Comparison of ENCODE assay signal across 24 cellular contexts in the genomic region with DNA sequence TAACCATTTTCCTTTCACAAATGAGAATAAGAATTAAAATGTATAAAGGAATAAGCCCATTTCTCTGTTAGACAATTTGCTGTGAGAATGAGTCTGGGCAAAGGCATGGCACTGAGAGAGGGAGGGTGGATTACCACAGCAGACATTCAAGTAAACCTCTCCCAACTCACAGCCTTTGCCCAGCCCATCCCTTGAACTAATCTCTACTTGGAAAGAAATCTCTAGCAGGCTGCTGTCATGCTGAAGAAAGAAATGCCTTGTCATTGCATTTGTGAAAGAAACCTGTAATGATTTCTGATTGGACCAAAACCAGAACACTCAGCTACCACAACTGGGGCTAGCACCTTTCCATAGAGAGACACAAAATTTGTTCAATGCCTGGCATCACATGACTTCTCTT. TPM values are rescaled to one million over a fixed set of nuclear protein-coding genes. Genes with fewer than 3 reads are reported as not detected.
"Had no signal": no experiment of that assay in that cellular context is flagged by ENCODE, and none has a peak within 500 bp of the region (broad histone marks: within the 10 kb centered on the region; RNA-seq: fewer than 3 reads in every experiment).

No MANE protein-coding gene starts in this region.

- H3K4me3 ChIP-seq: adrenal gland, coronary artery, gastroesophageal sphincter, pancreas, psoas muscle, right atrium auricular region, tibial artery had no signal

- H3K27me3 ChIP-seq: gastroesophageal sphincter, right atrium auricular region, tibial artery had no signal

- H3K4me1 Mint-ChIP-seq: endodermal cell, mesothelial cell of epicardium had no signal

- H3K36me3 ChIP-seq: adrenal gland, gastroesophageal sphincter, pancreas, right atrium auricular region, tibial artery had no signal

- H3K4me3 Mint-ChIP-seq: activated T-cell treated with anti-CD3 and anti-CD28 coated beads, Interleukin-2, amount 50 U/mL, for 24 hours; activated T-helper 17 cell treated with anti-CD3 and anti-CD28 coated beads, Interleukin-2, amount 50 U/mL, for 72 hours; endodermal cell; mesothelial cell of epicardium; natural killer cell treated with Interleukin-12 subunit alpha and Interleukin-12 subunit beta and Interleukin-15 and Interleukin-18, amount 100 ng/mL, for 72 hours; T-cell had no signal

- H3K27ac ChIP-seq: adrenal gland, coronary artery, gastroesophageal sphincter, pancreas, psoas muscle, right atrium auricular region, tibial artery had no signal

- H3K36me3 Mint-ChIP-seq: activated naive CD4-positive, alpha-beta T cell treated with anti-CD3 and anti-CD28 coated beads, Interleukin-2, amount 50 U/mL, for 72 hours; mesothelial cell of epicardium; natural killer cell treated with Interleukin-12 subunit alpha and Interleukin-12 subunit beta and Interleukin-15 and Interleukin-18, amount 100 ng/mL, for 72 hours; T-cell had no signal

- H3K9me3 Mint-ChIP-seq: activated naive CD4-positive, alpha-beta T cell treated with anti-CD3 and anti-CD28 coated beads, Interleukin-2, amount 50 U/mL, for 72 hours; activated T-cell treated with anti-CD3 and anti-CD28 coated beads, Interleukin-2, amount 50 U/mL, for 24 hours; activated T-helper 17 cell treated with anti-CD3 and anti-CD28 coated beads, Interleukin-2, amount 50 U/mL, for 72 hours; endodermal cell; mesothelial cell of epicardium; natural killer cell treated with Interleukin-12 subunit alpha and Interleukin-12 subunit beta and Interleukin-15 and Interleukin-18, amount 100 ng/mL, for 72 hours; T-cell had no signal

- H3K9me3 ChIP-seq: adrenal gland, gastroesophageal sphincter, pancreas, psoas muscle, right atrium auricular region, tibial artery had no signal

- H3K4me1 ChIP-seq: adrenal gland, gastroesophageal sphincter, pancreas, psoas muscle, right atrium auricular region, tibial artery had no signal

- ATAC-seq: activated naive CD4-positive, alpha-beta T cell treated with anti-CD3 and anti-CD28 coated beads, Interleukin-2, amount 50 U/mL, for 72 hours; activated T-helper 17 cell treated with anti-CD3 and anti-CD28 coated beads, Interleukin-2, amount 50 U/mL, for 72 hours; left ventricle myocardium superior; natural killer cell treated with Interleukin-12 subunit alpha and Interleukin-12 subunit beta and Interleukin-15 and Interleukin-18, amount 100 ng/mL, for 72 hours; psoas muscle; stimulated activated naive CD8-positive, alpha-beta T cell treated with anti-CD3 and anti-CD28 coated beads, Interleukin-15, Interleukin-2, amounts not matched to agents 100 U/mL and 50 U/mL, for 24 hours; T-cell had no signal

- DNase-seq: activated CD8-positive, alpha-beta memory T cell treated with anti-CD3 and anti-CD28 coated beads, Interleukin-2, amount 50 U/mL, for 4 hours; activated T-cell treated with anti-CD3 and anti-CD28 coated beads, Interleukin-2, amount 50 U/mL, for 24 hours; adrenal gland; cerebellar nuclear complex; endodermal cell; head of caudate nucleus; hypothalamus; left ventricle myocardium superior; mammary epithelial cell; pancreas; psoas muscle; stimulated activated CD4-positive, alpha-beta T cell treated with anti-CD3 and anti-CD28 coated beads, Interleukin-12 subunit alpha, Interleukin-12 subunit beta, amount 100 ng/mL, for 4 hours; stimulated activated CD4-positive, alpha-beta T cell treated with anti-CD3 and anti-CD28 coated beads, Interleukin-4, amount 100 ng/mL, for 4 hours; stimulated activated naive CD8-positive, alpha-beta T cell treated with anti-CD3 and anti-CD28 coated beads, Interleukin-15, Interleukin-2, amounts not matched to agents 100 U/mL and 50 U/mL, for 24 hours; substantia nigra; T-cell; tibial artery had no signal

- H3K27ac Mint-ChIP-seq: activated naive CD4-positive, alpha-beta T cell treated with anti-CD3 and anti-CD28 coated beads, Interleukin-2, amount 50 U/mL, for 72 hours; activated T-cell treated with anti-CD3 and anti-CD28 coated beads, Interleukin-2, amount 50 U/mL, for 24 hours; activated T-helper 17 cell treated with anti-CD3 and anti-CD28 coated beads, Interleukin-2, amount 50 U/mL, for 72 hours; endodermal cell; mesothelial cell of epicardium; natural killer cell treated with Interleukin-12 subunit alpha and Interleukin-12 subunit beta and Interleukin-15 and Interleukin-18, amount 100 ng/mL, for 72 hours; T-cell had no signal

RNA-seq across cellular contexts. Expression of gene CH25H, which starts 39.2 kb away (rescaled TPM):
- total RNA-seq: activated T-helper 17 cell treated with anti-CD3 and anti-CD28 coated beads, Interleukin-2, amount 50 U/mL, for 72 hours; endodermal cell; mesothelial cell of epicardium; natural killer cell treated with Interleukin-12 subunit alpha and Interleukin-12 subunit beta and Interleukin-15 and Interleukin-18, amount 100 ng/mL, for 72 hours had no signal
- polyA plus RNA-seq: mammary epithelial cell had no signal
